In genomic region chr2:200767111-200767885, GRCh38 we compare ENCODE assay signal across 14 cellular contexts. TPM values are rescaled to one million over a fixed set of nuclear protein-coding genes. Genes with fewer than 3 reads are reported as not detected.
DNase-seq lines count a peak whose midpoint lies in the region; ATAC-seq and TF ChIP-seq lines count a peak whose summit lies in the region.
"Had no signal": no experiment of that assay in that cellular context is flagged by ENCODE, and none has a peak within 500 bp of the region (broad histone marks: within the 10 kb centered on the region; RNA-seq: fewer than 3 reads in every experiment).

No MANE protein-coding gene starts in this region.

- intact Hi-C loops in gastrocnemius medialis (cut with DNase I; ENCODE audit: low total_unique reads): no loop called here
- intact Hi-C loops in right cardiac atrium (cut with DNase I): no loop called here

- H3K27ac Mint-ChIP-seq in activated T-cell treated with anti-CD3 and anti-CD28 coated beads, Interleukin-2, amount 50 U/mL, for 24 hours: no peak overlapping the region
- H3K27ac Mint-ChIP-seq: CD4-positive, alpha-beta memory T cell had no signal

- no peak overlapping the region for H3K4me3 Mint-ChIP-seq in activated T-cell treated with anti-CD3 and anti-CD28 coated beads, Interleukin-2, amount 50 U/mL, for 24 hours
- H3K4me3 Mint-ChIP-seq: CD4-positive, alpha-beta memory T cell had no signal

- no peaks in the 10 kb centered on the region for H3K27me3 ChIP-seq in gastrocnemius medialis
- no peaks in the 10 kb centered on the region for H3K27me3 ChIP-seq in right cardiac atrium (ENCODE audit: control insufficient read depth, insufficient read depth)
- H3K27me3 ChIP-seq: BE2C, MG63 had no signal

- H3K27ac ChIP-seq in RWPE1 (peak overlapping the region; percentile 94), gastrocnemius medialis (peak overlapping the region; percentile 75 to 86 (median 82)), right cardiac atrium (ENCODE audit: low read length) (no peak overlapping the region)
- H3K27ac ChIP-seq: KMS-11 had no signal

- peaks cover 35% of the 10 kb centered on the region for H3K4me1 Mint-ChIP-seq in activated T-cell treated with anti-CD3 and anti-CD28 coated beads, Interleukin-2, amount 50 U/mL, for 24 hours (ENCODE audit: low read depth)

- H3K4me1 ChIP-seq in gastrocnemius medialis (peaks cover 19% of the 10 kb centered on the region in 2 donors), right cardiac atrium (ENCODE audit: control insufficient read depth, insufficient read depth, low read length) (peaks cover 3% of the 10 kb centered on the region)

- H3K9me3 ChIP-seq in gastrocnemius medialis (no peaks in the 10 kb centered on the region), right cardiac atrium (ENCODE audit: control insufficient read depth, low read length) (no peaks in the 10 kb centered on the region)
- H3K9me3 ChIP-seq: BE2C, MG63 had no signal

- CTCF ChIA-PET in RWPE1 (lab: Yijun Ruan, JAX): no interaction called here

- peaks cover 2% of the 10 kb centered on the region for H3K9me3 Mint-ChIP-seq in activated T-cell treated with anti-CD3 and anti-CD28 coated beads, Interleukin-2, amount 50 U/mL, for 24 hours

- 82% methylated on average over 12 of the region's 12 CpGs for WGBS in right cardiac atrium

- POLR2A ChIA-PET in RWPE1 (lab: Yijun Ruan, JAX; ENCODE audit: low non-redundant PET): no interaction called here

- TF ChIP-seq POLR2A in gastrocnemius medialis (IDR thresholded peaks at IDR 0.05): no peak

- H3K4me3 ChIP-seq in HFF-Myc (replicated peaks; ENCODE audit: low read depth, low read length) (no peak overlapping the region), gastrocnemius medialis (no peak overlapping the region), right cardiac atrium (ENCODE audit: low read length) (no peak overlapping the region)
- H3K4me3 ChIP-seq: MG63 had no signal

- ATAC-seq in esophagus mucosa (peak; percentile 58), gastrocnemius medialis (no peak), right cardiac atrium (no peak)

- peak; percentile 3 for TF ChIP-seq CTCF in HFF-Myc (IDR thresholded peaks at IDR 0.05; ENCODE audit: low read depth, low read length, missing control alignments)
- no peak for TF ChIP-seq CTCF in RWPE1 (conservative IDR thresholded peaks at IDR 0.05; ENCODE audit: low read depth)
- TF ChIP-seq CTCF in gastrocnemius medialis (IDR thresholded peaks at IDR 0.05 in 4 of 5, conservative IDR thresholded peaks at IDR 0.05 in 1 of 5): no peak

- H3K27me3 Mint-ChIP-seq in activated T-cell treated with anti-CD3 and anti-CD28 coated beads, Interleukin-2, amount 50 U/mL, for 24 hours: no peaks in the 10 kb centered on the region

- in situ Hi-C loops in gastrocnemius medialis (cut with MboI; ENCODE audit: low sequenced_read_pairs in 4 of 4): no loop called here

- no peak for DNase-seq in HFF-Myc (ENCODE audit: extremely low read depth, low read depth)
- peak; percentile 20 for DNase-seq in RWPE1 (ENCODE audit: low spot score)
- DNase-seq in gastrocnemius medialis: no peak
- no peak for DNase-seq in activated T-cell treated with anti-CD3 and anti-CD28 coated beads, Interleukin-2, amount 50 U/mL, for 24 hours
- no peak for DNase-seq in SW480 (ENCODE audit: low spot score)
- no peak for DNase-seq in right cardiac atrium
- DNase-seq: BE2C; CD4-positive, alpha-beta memory T cell; GF-D8; MG63; NCI-H2029 treated with DMSO at 0.1 percent for 48 hours; NCI-H524 treated with DMSO at 0.1 percent for 48 hours had no signal

- H3K36me3 Mint-ChIP-seq in activated T-cell treated with anti-CD3 and anti-CD28 coated beads, Interleukin-2, amount 50 U/mL, for 24 hours (ENCODE audit: low read depth): no peaks in the 10 kb centered on the region
- H3K36me3 Mint-ChIP-seq: CD4-positive, alpha-beta memory T cell had no signal

- no peaks in the 10 kb centered on the region for H3K36me3 ChIP-seq in gastrocnemius medialis
- H3K36me3 ChIP-seq: BE2C, MG63 had no signal

RNA-seq across cellular contexts. Expression of gene BZW1, which starts 44.4 kb away (rescaled TPM):
- 268 TPM for total RNA-seq in esophagus mucosa
- total RNA-seq in gastrocnemius medialis: 100 to 1,000 TPM; 204 to 317 (median 240) TPM
- total RNA-seq in right cardiac atrium: 100 to 1,000 TPM in 2 of 4 donors, 10 to 100 TPM in 2; 83.7 to 173 (median 100.0) TPM
- 32.2 TPM for polyA plus RNA-seq in right cardiac atrium
